Comparison of ENCODE assay signal across 22 cellular contexts in genomic region chr15:88571153-88572029, GRCh38. TPM values are rescaled to one million over a fixed set of nuclear protein-coding genes. Genes with fewer than 3 reads are reported as not detected.
DNase-seq lines count a peak whose midpoint lies in the region; ATAC-seq, FAIRE-seq and TF ChIP-seq lines count a peak whose summit lies in the region.
"Had no signal": no experiment of that assay in that cellular context is flagged by ENCODE, and none has a peak within 500 bp of the region (broad histone marks: within the 10 kb centered on the region; RNA-seq: fewer than 3 reads in every experiment).

No MANE protein-coding gene starts in this region.

- FAIRE-seq in frontal cortex (lab: Jason Lieb, UNC): no peak

- no peak for ATAC-seq in stimulated activated naive B cell treated with anti-CD40 and anti-IgM and Interleukin-4, amounts not matched to agents 10 μg/mL and 1 μg/mL and 100 μg/mL, for 72 hours (replicated peaks)
- ATAC-seq in GM21528 (IDR thresholded peaks at IDR 0.05; ENCODE audit: low FRiP score, unreplicated experiment): no peak
- ATAC-seq: activated CD8-positive, alpha-beta T cell treated with anti-CD3 and anti-CD28 coated beads for 36 hours; body of pancreas; WTC11 had no signal

- H3K27ac Mint-ChIP-seq in stimulated activated naive B cell treated with anti-CD40 and anti-IgM and Interleukin-4, amounts not matched to agents 10 μg/mL and 1 μg/mL and 100 μg/mL, for 72 hours: peak overlapping the region; percentile 28
- H3K27ac Mint-ChIP-seq: activated CD8-positive, alpha-beta T cell treated with anti-CD3 and anti-CD28 coated beads for 36 hours; activated naive CD8-positive, alpha-beta T cell; CD14-positive monocyte; dendritic cell treated with granulocyte-macrophage colony-stimulating factor and Interleukin-4, amounts not matched to agents 40 ng/mL and 50 ng/mL, for 4 days; WTC11 had no signal

- H3K27me3 Mint-ChIP-seq in stimulated activated naive B cell treated with anti-CD40 and anti-IgM and Interleukin-4, amounts not matched to agents 10 μg/mL and 1 μg/mL and 100 μg/mL, for 72 hours: peaks cover 12 to 26% of the 10 kb centered on the region in 2 donors
- H3K27me3 Mint-ChIP-seq: activated naive CD8-positive, alpha-beta T cell had no signal

- no peaks in the 10 kb centered on the region for H3K9me3 Mint-ChIP-seq in stimulated activated naive B cell treated with anti-CD40 and anti-IgM and Interleukin-4, amounts not matched to agents 10 μg/mL and 1 μg/mL and 100 μg/mL, for 72 hours
- H3K9me3 Mint-ChIP-seq: activated CD8-positive, alpha-beta T cell treated with anti-CD3 and anti-CD28 coated beads for 36 hours; CD14-positive monocyte; dendritic cell treated with granulocyte-macrophage colony-stimulating factor and Interleukin-4, amounts not matched to agents 40 ng/mL and 50 ng/mL, for 4 days; WTC11 had no signal

- H3K27ac ChIP-seq in right atrium auricular region: peak overlapping the region; percentile 43 to 51
- H3K27ac ChIP-seq: body of pancreas, epithelial cell of prostate, GM23248, ovary, RWPE1 had no signal

- DNase-seq in NCI-H748 (lab: John Stamatoyannopoulos, UW; ENCODE audit: unreplicated experiment) (peak; percentile 38), NCI-H748 treated with DMSO at 0.1 percent for 48 hours (lab: John Stamatoyannopoulos, UW) (no peak), SK-N-DZ (ENCODE audit: low spot score) (peak; percentile 98), right atrium auricular region (ENCODE audit: low spot score) (no peak), frontal cortex (ENCODE audit: low spot score in 2 of 2) (no peak), midbrain (lab: John Stamatoyannopoulos, UW) (no peak)
- no peak for DNase-seq in stimulated activated naive B cell treated with anti-CD40 and anti-IgM and Interleukin-4, amounts not matched to agents 10 μg/mL and 1 μg/mL and 100 μg/mL, for 72 hours
- DNase-seq: activated CD8-positive, alpha-beta T cell treated with anti-CD3 and anti-CD28 coated beads for 36 hours; activated T-cell treated with anti-CD3 and anti-CD28 coated beads, Interleukin-2, amount 50 U/mL, for 48 hours; DND-41; foreskin melanocyte; GM23248; NCI-H187; ovary had no signal

- no peak for TF ChIP-seq CTCF in right atrium auricular region (IDR thresholded peaks at IDR 0.05)

- no peaks in the 10 kb centered on the region for H3K4me1 Mint-ChIP-seq in stimulated activated naive B cell treated with anti-CD40 and anti-IgM and Interleukin-4, amounts not matched to agents 10 μg/mL and 1 μg/mL and 100 μg/mL, for 72 hours
- H3K4me1 Mint-ChIP-seq: CD14-positive monocyte had no signal

- H3K4me3 Mint-ChIP-seq in stimulated activated naive B cell treated with anti-CD40 and anti-IgM and Interleukin-4, amounts not matched to agents 10 μg/mL and 1 μg/mL and 100 μg/mL, for 72 hours: no peak overlapping the region
- H3K4me3 Mint-ChIP-seq: activated CD8-positive, alpha-beta T cell treated with anti-CD3 and anti-CD28 coated beads for 36 hours; activated naive CD8-positive, alpha-beta T cell; CD14-positive monocyte; dendritic cell treated with granulocyte-macrophage colony-stimulating factor and Interleukin-4, amounts not matched to agents 40 ng/mL and 50 ng/mL, for 4 days; WTC11 had no signal

- H3K36me3 ChIP-seq in right atrium auricular region: no peaks in the 10 kb centered on the region
- H3K36me3 ChIP-seq: ovary had no signal

- H3K27me3 ChIP-seq in right atrium auricular region: no peaks in the 10 kb centered on the region
- H3K27me3 ChIP-seq: body of pancreas, ovary had no signal

- H3K9me3 ChIP-seq in right atrium auricular region: no peaks in the 10 kb centered on the region
- H3K9me3 ChIP-seq: body of pancreas, ovary had no signal

- no peak overlapping the region for H3K4me3 ChIP-seq in right atrium auricular region
- H3K4me3 ChIP-seq: body of pancreas, GM23248, ovary had no signal

- H3K36me3 Mint-ChIP-seq in stimulated activated naive B cell treated with anti-CD40 and anti-IgM and Interleukin-4, amounts not matched to agents 10 μg/mL and 1 μg/mL and 100 μg/mL, for 72 hours: peaks cover 0 to 3% of the 10 kb centered on the region in 2 donors
- H3K36me3 Mint-ChIP-seq: activated naive CD8-positive, alpha-beta T cell; CD14-positive monocyte; WTC11 had no signal

- peaks cover 0 to 5% of the 10 kb centered on the region in 2 donors for H3K4me1 ChIP-seq in right atrium auricular region
- H3K4me1 ChIP-seq: body of pancreas had no signal

RNA-seq across cellular contexts. Expression of gene DET1, which starts 24.9 kb away (rescaled TPM):
- polyA plus RNA-seq in SK-N-DZ (2014; cell fraction: cytosol; rRNA removed): 14.9 and 16.0 TPM in 2 replicates
- 15.8 and 20.4 TPM in 2 replicates for polyA plus RNA-seq in SK-N-DZ (2014; cell fraction: nucleus; rRNA removed)
- total RNA-seq in right atrium auricular region (1 to 10 TPM; 5.1 to 8.7 TPM), frontal cortex (8.2 TPM)

RNA-seq across cellular contexts. Expression of gene AEN, which starts 49.7 kb away (rescaled TPM):
- 54.6 and 62.0 TPM in 2 replicates for polyA plus RNA-seq in SK-N-DZ (2014; cell fraction: cytosol; rRNA removed)
- 58.0 and 62.1 TPM in 2 replicates for polyA plus RNA-seq in SK-N-DZ (2014; cell fraction: nucleus; rRNA removed)
- total RNA-seq in right atrium auricular region (1 to 10 TPM; 5.1 to 8.0 TPM), frontal cortex (4.5 TPM)

Comparison
In these comparisons a context has a peak if more than half of its experiments do, and no peak if none do; other contexts are left out.
1. DNase-seq: peak in NCI-H748 (single experiment) and SK-N-DZ (single experiment); none in NCI-H748 treated with DMSO at 0.1 percent for 48 hours (single experiment), right atrium auricular region (single experiment), stimulated activated naive B cell treated with anti-CD40 and anti-IgM and Interleukin-4, amounts not matched to agents 10 μg/mL and 1 μg/mL and 100 μg/mL, for 72 hours (single experiment), frontal cortex (0 of 2) and midbrain (single experiment).